Comparison of ENCODE assay signal across 12 cellular contexts in genomic region chr15:101455291-101455916, GRCh38. TPM values are rescaled to one million over a fixed set of nuclear protein-coding genes. Genes with fewer than 3 reads are reported as not detected.
DNase-seq lines count a peak whose midpoint lies in the region; ATAC-seq, FAIRE-seq and TF ChIP-seq lines count a peak whose summit lies in the region.
"Had no signal": no experiment of that assay in that cellular context is flagged by ENCODE, and none has a peak within 500 bp of the region (broad histone marks: within the 10 kb centered on the region; RNA-seq: fewer than 3 reads in every experiment).

No MANE protein-coding gene starts in this region.

- intact Hi-C loops in MCF 10A (cut with micrococcal nuclease), result no loop called here

- ATAC-seq in activated naive CD8-positive, alpha-beta T cell treated with anti-CD3 and anti-CD28 coated beads, Interleukin-2, amount 50 U/mL, for 24 hours, result peak; percentile 7
- peak; percentile 56 for ATAC-seq in left lobe of liver
- ATAC-seq in HG02870 (IDR thresholded peaks at IDR 0.05; ENCODE audit: unreplicated experiment), result no peak
- no peak for ATAC-seq in GM18873 (IDR thresholded peaks at IDR 0.05; ENCODE audit: low FRiP score, unreplicated experiment)

- no peak for DNase-seq in activated naive CD8-positive, alpha-beta T cell treated with anti-CD3 and anti-CD28 coated beads, Interleukin-2, amount 50 U/mL, for 24 hours
- no peak for DNase-seq in activated naive CD8-positive, alpha-beta T cell treated with anti-CD3 and anti-CD28 coated beads for 36 hours
- DNase-seq in anterior cingulate cortex (lab: John Stamatoyannopoulos, UW), result peak in 42 of 58 donors; percentile 18 to 87 (median 54)
- peak; percentile 80 for DNase-seq in left lobe of liver (ENCODE audit: low spot score)
- no peak for DNase-seq in MCF 10A (ENCODE audit: unreplicated experiment)
- DNase-seq in D721Med (ENCODE audit: insufficient read length, low spot score), result no peak
- DNase-seq: activated B cell treated with CpG ODN at 0.5 μM for 24 hours; CD4-positive, alpha-beta memory T cell had no signal

- no peaks in the 10 kb centered on the region for H3K9me3 Mint-ChIP-seq in activated naive CD8-positive, alpha-beta T cell treated with anti-CD3 and anti-CD28 coated beads, Interleukin-2, amount 50 U/mL, for 24 hours
- no peaks in the 10 kb centered on the region for H3K9me3 Mint-ChIP-seq in activated naive CD8-positive, alpha-beta T cell treated with anti-CD3 and anti-CD28 coated beads for 36 hours
- no peaks in the 10 kb centered on the region for H3K9me3 Mint-ChIP-seq in MCF 10A (ENCODE audit: unreplicated experiment)
- H3K9me3 Mint-ChIP-seq: activated B cell treated with CpG ODN at 0.5 μM for 24 hours had no signal

- no peak overlapping the region for H3K4me3 Mint-ChIP-seq in activated naive CD8-positive, alpha-beta T cell treated with anti-CD3 and anti-CD28 coated beads, Interleukin-2, amount 50 U/mL, for 24 hours
- H3K4me3 Mint-ChIP-seq in activated naive CD8-positive, alpha-beta T cell treated with anti-CD3 and anti-CD28 coated beads for 36 hours, result no peak overlapping the region
- H3K4me3 Mint-ChIP-seq in MCF 10A (ENCODE audit: unreplicated experiment), result no peak overlapping the region
- H3K4me3 Mint-ChIP-seq: activated B cell treated with CpG ODN at 0.5 μM for 24 hours had no signal

- no peaks in the 10 kb centered on the region for H3K36me3 Mint-ChIP-seq in activated naive CD8-positive, alpha-beta T cell treated with anti-CD3 and anti-CD28 coated beads, Interleukin-2, amount 50 U/mL, for 24 hours (ENCODE audit: low read depth)
- H3K36me3 Mint-ChIP-seq in activated naive CD8-positive, alpha-beta T cell treated with anti-CD3 and anti-CD28 coated beads for 36 hours, result peaks cover 2% of the 10 kb centered on the region
- peaks cover 2% of the 10 kb centered on the region for H3K36me3 Mint-ChIP-seq in MCF 10A (ENCODE audit: insufficient read depth, unreplicated experiment)
- H3K36me3 Mint-ChIP-seq: CD4-positive, alpha-beta memory T cell had no signal

- CTCF ChIA-PET in MCF 10A (lab: Yijun Ruan, JAX), result no interaction called here

- no peak overlapping the region for H3K27ac Mint-ChIP-seq in activated naive CD8-positive, alpha-beta T cell treated with anti-CD3 and anti-CD28 coated beads, Interleukin-2, amount 50 U/mL, for 24 hours
- H3K27ac Mint-ChIP-seq in activated naive CD8-positive, alpha-beta T cell treated with anti-CD3 and anti-CD28 coated beads for 36 hours, result no peak overlapping the region
- H3K27ac Mint-ChIP-seq in MCF 10A (ENCODE audit: low read depth, unreplicated experiment), result no peak overlapping the region
- H3K27ac Mint-ChIP-seq: activated B cell treated with CpG ODN at 0.5 μM for 24 hours; CD4-positive, alpha-beta memory T cell had no signal

- FAIRE-seq in D721Med (lab: Jason Lieb, UNC), result no peak
- FAIRE-seq: bronchial epithelial cell, islet of Langerhans had no signal

- BruUV-seq in MCF 10A (replicated peaks; lab: Mats Ljungman, UMichigan), result no TSS peak

- POLR2A ChIA-PET in MCF 10A (lab: Yijun Ruan, JAX), result no interaction called here

- peaks cover 17% of the 10 kb centered on the region for H3K4me1 Mint-ChIP-seq in activated naive CD8-positive, alpha-beta T cell treated with anti-CD3 and anti-CD28 coated beads, Interleukin-2, amount 50 U/mL, for 24 hours
- H3K4me1 Mint-ChIP-seq in activated naive CD8-positive, alpha-beta T cell treated with anti-CD3 and anti-CD28 coated beads for 36 hours, result peaks cover 32% of the 10 kb centered on the region
- no peaks in the 10 kb centered on the region for H3K4me1 Mint-ChIP-seq in MCF 10A (ENCODE audit: insufficient read depth, unreplicated experiment)
- H3K4me1 Mint-ChIP-seq: CD4-positive, alpha-beta memory T cell had no signal

- H3K27me3 Mint-ChIP-seq in activated naive CD8-positive, alpha-beta T cell treated with anti-CD3 and anti-CD28 coated beads, Interleukin-2, amount 50 U/mL, for 24 hours, result peaks cover 30% of the 10 kb centered on the region
- H3K27me3 Mint-ChIP-seq in activated naive CD8-positive, alpha-beta T cell treated with anti-CD3 and anti-CD28 coated beads for 36 hours, result peaks cover 37% of the 10 kb centered on the region
- no peaks in the 10 kb centered on the region for H3K27me3 Mint-ChIP-seq in MCF 10A (ENCODE audit: insufficient read depth, unreplicated experiment)

- TF ChIP-seq CTCF in MCF 10A (IDR thresholded peaks at IDR 0.05; ENCODE audit: unreplicated experiment), result no peak
- TF ChIP-seq CTCF in D721Med (IDR thresholded peaks at IDR 0.05; ENCODE audit: insufficient read depth, missing control alignments), result no peak

RNA-seq across cellular contexts. Expression of gene PCSK6, which starts 34.1 kb away (rescaled TPM):
- total RNA-seq in activated naive CD8-positive, alpha-beta T cell treated with anti-CD3 and anti-CD28 coated beads for 36 hours, result 1 to 10 TPM; 4.0 to 4.6 TPM
- total RNA-seq in left lobe of liver, result 180 TPM
- total RNA-seq in MCF 10A (2022), result 29.8 and 30.8 TPM in 2 replicates

Comparison
In these comparisons a context has a peak if more than half of its experiments do, and no peak if none do; other contexts are left out.
1. ATAC-seq: peak in activated naive CD8-positive, alpha-beta T cell treated with anti-CD3 and anti-CD28 coated beads, Interleukin-2, amount 50 U/mL, for 24 hours (single experiment) and left lobe of liver (single experiment); none in HG02870 (single experiment) and GM18873 (single experiment).
2. DNase-seq: peak in anterior cingulate cortex (42 of 58) and left lobe of liver (single experiment); none in activated naive CD8-positive, alpha-beta T cell treated with anti-CD3 and anti-CD28 coated beads, Interleukin-2, amount 50 U/mL, for 24 hours (single experiment), activated naive CD8-positive, alpha-beta T cell treated with anti-CD3 and anti-CD28 coated beads for 36 hours (single experiment), MCF 10A (single experiment) and D721Med (single experiment).